29 cellular contexts compared by ENCODE assay signal in genomic region chr10:1559311-1559710, GRCh38.
DNase-seq lines count a peak whose midpoint lies in the region; ATAC-seq, FAIRE-seq and TF ChIP-seq lines count a peak whose summit lies in the region.
"Had no signal": no experiment of that assay in that cellular context is flagged by ENCODE, and none has a peak within 500 bp of the region (broad histone marks: within the 10 kb centered on the region; RNA-seq: fewer than 3 reads in every experiment).

No MANE protein-coding gene starts in this region.

- TF ChIP-seq EP300 in sigmoid colon (IDR thresholded peaks at IDR 0.05) = no peak
- no peak for TF ChIP-seq EP300 in ovary (IDR thresholded peaks at IDR 0.05)

- H3K36me3 ChIP-seq in kidney (ENCODE audit: control insufficient read depth in 1 of 2, insufficient read depth in 2 of 2, low read length in 2 of 2) (no peaks in the 10 kb centered on the region), sigmoid colon (no peaks in the 10 kb centered on the region), upper lobe of right lung (no peaks in the 10 kb centered on the region), body of pancreas (replicated peaks in 1 of 2; ENCODE audit: insufficient read depth in 1 of 2, low read depth in 2 of 2) (no peaks in the 10 kb centered on the region), ovary (no peaks in the 10 kb centered on the region)
- H3K36me3 ChIP-seq: BLaER1 treated with 17β-estradiol and CSF1 and Interleukin-3, amounts not matched to agents 10 nM and 100 nM; HAP-1; SJSA1 had no signal

- H3K9me3 ChIP-seq in kidney (ENCODE audit: control insufficient read depth in 1 of 2, low read length in 2 of 2) (no peaks in the 10 kb centered on the region), sigmoid colon (no peaks in the 10 kb centered on the region), upper lobe of right lung (no peaks in the 10 kb centered on the region), body of pancreas (no peaks in the 10 kb centered on the region), ovary (no peaks in the 10 kb centered on the region)
- H3K9me3 ChIP-seq: BLaER1 treated with 17β-estradiol and CSF1 and Interleukin-3, amounts not matched to agents 10 nM and 100 nM; HAP-1; SJSA1 had no signal

- H3K9ac ChIP-seq in kidney (ENCODE audit: low read length in 2 of 2) = no peak overlapping the region
- H3K9ac ChIP-seq: BLaER1 treated with 17β-estradiol and CSF1 and Interleukin-3, amounts not matched to agents 10 nM and 100 nM had no signal

- H3K4me1 ChIP-seq in kidney (ENCODE audit: control insufficient read depth in 1 of 2, insufficient read depth in 1 of 2, low read depth in 1 of 2, low read length in 2 of 2) (no peaks in the 10 kb centered on the region), sigmoid colon (no peaks in the 10 kb centered on the region), upper lobe of right lung (no peaks in the 10 kb centered on the region), body of pancreas (no peaks in the 10 kb centered on the region), ovary (ENCODE audit: insufficient read depth) (no peaks in the 10 kb centered on the region)
- H3K4me1 ChIP-seq: HAP-1, SJSA1 had no signal

- FAIRE-seq in kidney (lab: Jason Lieb, UNC) = no peak
- FAIRE-seq: A204.1, G401.6, GM12878, K562 had no signal

- WGBS in sigmoid colon, 2 donors = 60 to 63% methylated on average over 14 of the region's 14 CpGs
- 41 to 52% methylated on average over 14 of the region's 14 CpGs for WGBS in body of pancreas, 2 donors
- WGBS in ovary, 3 donors = 28 to 41% (median 37%) methylated on average over 14 of the region's 14 CpGs

- intact Hi-C loops in kidney (cut with DNase I) (no loop called here), sigmoid colon (cut with DNase I) (no loop called here), upper lobe of right lung (cut with DNase I) (no loop called here), body of pancreas (cut with DNase I) (no loop called here), ovary (cut with DNase I) (no loop called here)

- no peak for TF ChIP-seq POLR2A in sigmoid colon (IDR thresholded peaks at IDR 0.05)
- TF ChIP-seq POLR2A in body of pancreas (IDR thresholded peaks at IDR 0.05) = no peak
- no peak for TF ChIP-seq POLR2A in ovary (IDR thresholded peaks at IDR 0.05)

- DNase-seq in ELF-1 (ENCODE audit: low read depth, low spot score) (peak; percentile 23), kidney (peak; percentile 47), sigmoid colon (peak; percentile 39), upper lobe of right lung (peak; percentile 33), glomerular visceral epithelial cell (ENCODE audit: extremely low spot score) (no peak), body of pancreas (no peak), ovary (no peak)
- DNase-seq: CD4-positive, alpha-beta memory T cell; COR-L47; DMS53; GOT3; HFFc6; Kasumi-1; NCI-H1105; NCI-H1436 treated with DMSO at 0.1 percent for 48 hours; NCI-H187 treated with DMSO at 0.1 percent for 48 hours; NCI-H524; NCI-H82; NK-92 treated with Interleukin-12 subunit alpha and Interleukin-12 subunit beta, amount 100 ng/mL, for 24 hours; PC-9; Right ventricle myocardium superior; RPMI8226 had no signal

- TF ChIP-seq CTCF in kidney (IDR thresholded peaks at IDR 0.05; ENCODE audit: borderline replicate concordance, extremely low read depth, insufficient read depth) = no peak
- no peak for TF ChIP-seq CTCF in sigmoid colon (IDR thresholded peaks at IDR 0.05)
- TF ChIP-seq CTCF in upper lobe of right lung (IDR thresholded peaks at IDR 0.05) = no peak
- no peak for TF ChIP-seq CTCF in body of pancreas (IDR thresholded peaks at IDR 0.05)
- TF ChIP-seq CTCF in ovary (IDR thresholded peaks at IDR 0.05) = no peak

- H3K4me3 ChIP-seq in kidney (ENCODE audit: low read length in 2 of 2) (no peak overlapping the region), sigmoid colon (no peak overlapping the region), upper lobe of right lung (no peak overlapping the region), body of pancreas (no peak overlapping the region), ovary (no peak overlapping the region)
- H3K4me3 ChIP-seq: BLaER1 treated with 17β-estradiol and CSF1 and Interleukin-3, amounts not matched to agents 10 nM and 100 nM; GM12878; HAP-1; K562; PC-9; SJSA1 had no signal

- peaks cover 0 to 15% (median 0%) of the 10 kb centered on the region in 3 donors for H3K27me3 ChIP-seq in sigmoid colon
- no peaks in the 10 kb centered on the region for H3K27me3 ChIP-seq in upper lobe of right lung
- no peaks in the 10 kb centered on the region for H3K27me3 ChIP-seq in body of pancreas
- H3K27me3 ChIP-seq in ovary = no peaks in the 10 kb centered on the region
- H3K27me3 ChIP-seq: BLaER1 treated with 17β-estradiol and CSF1 and Interleukin-3, amounts not matched to agents 10 nM and 100 nM had no signal

- no peak overlapping the region for H3K27ac ChIP-seq in kidney (ENCODE audit: low read depth in 2 of 2, low read length in 2 of 2)
- H3K27ac ChIP-seq in sigmoid colon = no peak overlapping the region
- no peak overlapping the region for H3K27ac ChIP-seq in upper lobe of right lung
- no peak overlapping the region for H3K27ac ChIP-seq in body of pancreas
- H3K27ac ChIP-seq in ovary = no peak overlapping the region
- H3K27ac ChIP-seq: BLaER1 treated with 17β-estradiol and CSF1 and Interleukin-3, amounts not matched to agents 10 nM and 100 nM; PC-9; SJSA1 had no signal

- ATAC-seq in upper lobe of right lung = no peak
- ATAC-seq in body of pancreas = no peak
- ATAC-seq: GM12878, K562 had no signal

Comparison
In these comparisons a context has a peak if more than half of its experiments do, and no peak if none do; other contexts are left out.
1. DNase-seq: peak in ELF-1 (single experiment), kidney (single experiment), sigmoid colon (single experiment) and upper lobe of right lung (single experiment); none in glomerular visceral epithelial cell (single experiment), body of pancreas (0 of 4) and ovary (0 of 5).